Comparison of ENCODE assay signal across 12 cellular contexts in the genomic region with DNA sequence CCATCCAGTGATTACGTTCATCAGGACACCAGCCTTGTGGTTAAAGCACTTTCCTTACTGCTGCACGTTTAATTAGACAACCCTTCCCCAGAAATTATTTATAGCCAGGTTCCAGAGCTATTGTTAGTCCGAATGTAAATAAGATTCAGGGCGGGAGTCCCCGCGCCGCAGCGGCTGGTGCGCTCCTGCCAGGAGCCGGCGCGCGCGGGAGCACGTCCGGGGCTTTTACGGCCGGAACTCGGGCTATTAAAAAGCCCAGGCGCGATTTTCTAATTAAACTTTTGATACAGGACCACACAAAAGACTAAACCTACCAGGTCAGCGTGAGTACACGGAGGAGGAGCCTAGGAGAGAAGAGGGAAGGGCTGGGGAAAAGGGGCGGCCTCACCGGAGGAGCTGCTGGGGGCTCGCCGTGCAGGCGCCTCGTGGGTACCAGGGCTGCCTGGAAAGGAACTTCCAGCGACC.
DNase-seq lines count a peak whose midpoint lies in the region; ATAC-seq and TF ChIP-seq lines count a peak whose summit lies in the region.
"Had no signal": no experiment of that assay in that cellular context is flagged by ENCODE, and none has a peak within 500 bp of the region (broad histone marks: within the 10 kb centered on the region; RNA-seq: fewer than 3 reads in every experiment).

No MANE protein-coding gene starts in this region.

- TF ChIP-seq CTCF in nephron (IDR thresholded peaks at IDR 0.05; ENCODE audit: unreplicated experiment in 3 of 3) = no peak

- peaks cover 69% of the 10 kb centered on the region for H3K27me3 Mint-ChIP-seq in nephron (ENCODE audit: low read depth)
- peaks cover 4 to 16% of the 10 kb centered on the region in 2 donors for H3K27me3 Mint-ChIP-seq in stimulated activated naive B cell treated with anti-CD40 and anti-IgM and Interleukin-4, amounts not matched to agents 10 μg/mL and 1 μg/mL and 100 μg/mL, for 72 hours

- peak; percentile 17 for DNase-seq in COR-L47 (lab: John Stamatoyannopoulos, UW)
- DNase-seq in NCI-H1105 treated with DMSO at 0.1 percent for 48 hours (lab: John Stamatoyannopoulos, UW) = peak; percentile 90
- peak; percentile 53 for DNase-seq in astrocyte of the hippocampus (ENCODE audit: low read depth, low spot score)
- DNase-seq in stimulated activated naive B cell treated with anti-CD40 and anti-IgM and Interleukin-4, amounts not matched to agents 10 μg/mL and 1 μg/mL and 100 μg/mL, for 72 hours = no peak
- no peak for DNase-seq in activated CD4-positive, alpha-beta T cell treated with anti-CD3 and anti-CD28 coated beads for 1 hour
- DNase-seq: effector memory CD8-positive, alpha-beta T cell; lower lobe of right lung; NK-92 treated with Interleukin-12 subunit alpha and Interleukin-12 subunit beta, amount 100 ng/mL, for 24 hours; stimulated activated naive CD4-positive, alpha-beta T cell had no signal

- peak overlapping the region; percentile 74 to 84 (median 78) for H3K4me3 Mint-ChIP-seq in nephron
- no peak overlapping the region for H3K4me3 Mint-ChIP-seq in stimulated activated naive B cell treated with anti-CD40 and anti-IgM and Interleukin-4, amounts not matched to agents 10 μg/mL and 1 μg/mL and 100 μg/mL, for 72 hours
- H3K4me3 Mint-ChIP-seq: effector memory CD8-positive, alpha-beta T cell had no signal

- no peak overlapping the region for H3K27ac Mint-ChIP-seq in nephron
- H3K27ac Mint-ChIP-seq in stimulated activated naive B cell treated with anti-CD40 and anti-IgM and Interleukin-4, amounts not matched to agents 10 μg/mL and 1 μg/mL and 100 μg/mL, for 72 hours = no peak overlapping the region
- H3K27ac Mint-ChIP-seq: effector memory CD8-positive, alpha-beta T cell had no signal

- H3K36me3 Mint-ChIP-seq in nephron (ENCODE audit: low read depth) = no peaks in the 10 kb centered on the region
- H3K36me3 Mint-ChIP-seq in stimulated activated naive B cell treated with anti-CD40 and anti-IgM and Interleukin-4, amounts not matched to agents 10 μg/mL and 1 μg/mL and 100 μg/mL, for 72 hours = no peaks in the 10 kb centered on the region

- no peak for ATAC-seq in stimulated activated naive B cell treated with anti-CD40 and anti-IgM and Interleukin-4, amounts not matched to agents 10 μg/mL and 1 μg/mL and 100 μg/mL, for 72 hours (replicated peaks)
- ATAC-seq in GM18870 (IDR thresholded peaks at IDR 0.05; ENCODE audit: unreplicated experiment) (no peak), HG03439 (IDR thresholded peaks at IDR 0.05; ENCODE audit: unreplicated experiment) (no peak)
- ATAC-seq: effector memory CD8-positive, alpha-beta T cell; lower lobe of right lung had no signal

- H3K4me1 Mint-ChIP-seq in nephron = peaks cover 8% of the 10 kb centered on the region
- H3K4me1 Mint-ChIP-seq in stimulated activated naive B cell treated with anti-CD40 and anti-IgM and Interleukin-4, amounts not matched to agents 10 μg/mL and 1 μg/mL and 100 μg/mL, for 72 hours = no peaks in the 10 kb centered on the region

- no peaks in the 10 kb centered on the region for H3K9me3 Mint-ChIP-seq in nephron
- H3K9me3 Mint-ChIP-seq in stimulated activated naive B cell treated with anti-CD40 and anti-IgM and Interleukin-4, amounts not matched to agents 10 μg/mL and 1 μg/mL and 100 μg/mL, for 72 hours = peaks cover 0 to 3% of the 10 kb centered on the region in 2 donors

Comparison
In these comparisons a context has a peak if more than half of its experiments do, and no peak if none do; other contexts are left out.
1. DNase-seq: peak in COR-L47 (single experiment), NCI-H1105 treated with DMSO at 0.1 percent for 48 hours (single experiment) and astrocyte of the hippocampus (single experiment); none in stimulated activated naive B cell treated with anti-CD40 and anti-IgM and Interleukin-4, amounts not matched to agents 10 μg/mL and 1 μg/mL and 100 μg/mL, for 72 hours (single experiment) and activated CD4-positive, alpha-beta T cell treated with anti-CD3 and anti-CD28 coated beads for 1 hour (single experiment).
2. H3K4me3 Mint-ChIP-seq: peak in nephron (3 of 3); none in stimulated activated naive B cell treated with anti-CD40 and anti-IgM and Interleukin-4, amounts not matched to agents 10 μg/mL and 1 μg/mL and 100 μg/mL, for 72 hours (0 of 2).